1 cellular context compared by ENCODE assay signal in the genomic region with DNA sequence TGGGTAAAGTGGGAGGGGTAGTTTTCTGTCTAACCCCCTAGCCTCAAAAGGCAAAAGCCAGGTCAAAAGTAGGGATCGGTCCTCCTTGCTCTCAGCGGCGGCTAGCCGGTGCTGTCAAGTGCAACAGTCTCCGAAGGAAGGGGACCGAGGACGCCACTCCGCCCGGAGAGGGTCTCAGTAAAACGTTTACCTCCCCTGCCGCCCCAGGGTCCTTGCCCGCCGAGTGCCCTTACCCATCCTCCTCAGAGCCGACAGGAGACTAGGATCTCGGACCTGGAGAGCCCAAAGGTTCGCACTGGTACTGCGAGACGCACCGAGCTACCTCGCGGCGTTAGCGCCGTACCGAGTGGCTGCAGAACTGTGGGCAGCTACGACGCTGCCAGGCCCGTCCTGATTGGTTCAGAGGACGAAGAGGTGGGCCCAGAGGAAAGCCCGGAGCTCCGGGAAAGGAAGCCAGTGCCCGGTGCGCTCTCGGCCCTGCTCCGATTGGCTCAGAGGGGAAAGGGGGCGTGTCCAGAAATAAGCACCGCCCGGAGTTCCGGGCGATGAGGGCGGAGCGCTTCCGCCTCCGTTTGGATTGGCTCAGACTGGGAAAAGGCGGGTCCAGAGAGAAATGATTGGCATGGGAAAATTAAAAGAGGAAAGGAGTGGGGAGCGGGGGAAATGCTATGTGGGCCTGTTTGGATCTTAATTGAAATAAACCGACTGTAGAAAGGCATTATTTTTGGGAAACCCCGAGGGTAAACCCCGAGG.
TF ChIP-seq lines count a peak whose summit lies in the region.
"Not testable (repeated sequence)": the region's sequence is repeated elsewhere in the genome, so short reads cannot be mapped to it uniquely, and the experiment has no call there.

A gene with protein sequence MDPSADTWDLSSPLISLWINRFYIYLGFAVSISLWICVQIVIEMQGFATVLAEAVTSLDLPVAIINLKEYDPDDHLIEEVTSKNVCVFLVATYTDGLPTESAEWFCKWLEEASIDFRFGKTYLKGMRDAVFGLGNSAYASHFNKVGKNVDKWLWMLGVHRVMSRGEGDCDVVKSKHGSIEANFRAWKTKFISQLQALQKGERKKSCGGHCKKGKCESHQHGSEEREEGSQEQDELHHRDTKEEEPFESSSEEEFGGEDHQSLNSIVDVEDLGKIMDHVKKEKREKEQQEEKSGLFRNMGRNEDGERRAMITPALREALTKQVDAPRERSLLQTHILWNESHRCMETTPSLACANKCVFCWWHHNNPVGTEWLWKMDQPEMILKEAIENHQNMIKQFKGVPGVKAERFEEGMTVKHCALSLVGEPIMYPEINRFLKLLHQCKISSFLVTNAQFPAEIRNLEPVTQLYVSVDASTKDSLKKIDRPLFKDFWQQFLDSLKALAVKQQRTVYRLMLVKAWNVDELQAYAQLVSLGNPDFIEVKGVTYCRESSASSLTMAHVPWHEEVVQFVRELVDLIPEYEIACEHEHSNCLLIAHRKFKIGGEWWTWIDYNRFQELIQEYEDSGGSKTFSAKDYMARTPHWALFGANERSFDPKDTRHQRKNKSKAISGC (minus strand): TSS at position 362 of the 753 bp plus-strand sequence. CDS start 125 bp downstream, at position 237.

TF ChIP-seq in K562, 482 proteins besides CTCF, POLR2A, EP300 and RAD21 (continued from another document and continues in another):
- TF ChIP-seq, protein P1, sequence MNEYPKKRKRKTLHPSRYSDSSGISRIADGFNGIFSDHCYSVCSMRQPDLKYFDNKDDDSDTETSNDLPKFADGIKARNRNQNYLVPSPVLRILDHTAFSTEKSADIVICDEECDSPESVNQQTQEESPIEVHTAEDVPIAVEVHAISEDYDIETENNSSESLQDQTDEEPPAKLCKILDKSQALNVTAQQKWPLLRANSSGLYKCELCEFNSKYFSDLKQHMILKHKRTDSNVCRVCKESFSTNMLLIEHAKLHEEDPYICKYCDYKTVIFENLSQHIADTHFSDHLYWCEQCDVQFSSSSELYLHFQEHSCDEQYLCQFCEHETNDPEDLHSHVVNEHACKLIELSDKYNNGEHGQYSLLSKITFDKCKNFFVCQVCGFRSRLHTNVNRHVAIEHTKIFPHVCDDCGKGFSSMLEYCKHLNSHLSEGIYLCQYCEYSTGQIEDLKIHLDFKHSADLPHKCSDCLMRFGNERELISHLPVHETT (CRISPR knock-in tag; conservative IDR thresholded peaks at IDR 0.05 in 1 of 2, IDR thresholded peaks at IDR 0.05 in 1 of 2), result peak in 1 of 2 experiments; percentile 18; a peak in 1 of 4 replicates
- TF ChIP-seq, protein P2, sequence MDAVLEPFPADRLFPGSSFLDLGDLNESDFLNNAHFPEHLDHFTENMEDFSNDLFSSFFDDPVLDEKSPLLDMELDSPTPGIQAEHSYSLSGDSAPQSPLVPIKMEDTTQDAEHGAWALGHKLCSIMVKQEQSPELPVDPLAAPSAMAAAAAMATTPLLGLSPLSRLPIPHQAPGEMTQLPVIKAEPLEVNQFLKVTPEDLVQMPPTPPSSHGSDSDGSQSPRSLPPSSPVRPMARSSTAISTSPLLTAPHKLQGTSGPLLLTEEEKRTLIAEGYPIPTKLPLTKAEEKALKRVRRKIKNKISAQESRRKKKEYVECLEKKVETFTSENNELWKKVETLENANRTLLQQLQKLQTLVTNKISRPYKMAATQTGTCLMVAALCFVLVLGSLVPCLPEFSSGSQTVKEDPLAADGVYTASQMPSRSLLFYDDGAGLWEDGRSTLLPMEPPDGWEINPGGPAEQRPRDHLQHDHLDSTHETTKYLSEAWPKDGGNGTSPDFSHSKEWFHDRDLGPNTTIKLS (IDR thresholded peaks at IDR 0.05; ENCODE audit: borderline replicate concordance, low read depth), result peak; percentile 26; the same call in 1 of the 2 replicates
- TF ChIP-seq ZNF707 (CRISPR knock-in tag; conservative IDR thresholded peaks at IDR 0.05) (0 out of 2 replicates have a peak, but pooled peaks have one; percentile 31), TAF1 (IDR thresholded peaks at IDR 0.05; ENCODE audit: control insufficient read depth, extremely low read depth, insufficient read depth, low read length, severe bottlenecking) (peak; percentile 86), ATF1 (CRISPR knock-in tag; IDR thresholded peaks at IDR 0.05) (peak; percentile 25; the same call in 1 of the 2 replicates), ATF1 (tag; IDR thresholded peaks at IDR 0.05) (peak; percentile 85), KAT7 (CRISPR knock-in tag; IDR thresholded peaks at IDR 0.05; ENCODE audit: borderline replicate concordance) (peak; percentile 55; the same call in 1 of the 2 replicates), NFIC (IDR thresholded peaks at IDR 0.05) (peak; percentile 34; the same call in 1 of the 2 replicates), BCOR (IDR thresholded peaks at IDR 0.05) (peak; percentile 44; the same call in 1 of the 2 replicates), ELF1 (tag; IDR thresholded peaks at IDR 0.05) (peak; percentile 87), HDAC1 (IDR thresholded peaks at IDR 0.05) (peak in 1 of 2 experiments; percentile 75; a peak in 1 of 4 replicates), PHF8 (IDR thresholded peaks at IDR 0.05; ENCODE audit: borderline replicate concordance, low read length) (peak; percentile 68; the same call in 1 of the 2 replicates), MYC (IDR thresholded peaks at IDR 0.05; ENCODE audit: low read depth, low read length) (peak; percentile 62; the same call in 1 of the 2 replicates), SPI1 (IDR thresholded peaks at IDR 0.05; ENCODE audit: borderline replicate concordance, low read depth, low read length) (peak; percentile 65; the same call in 1 of the 2 replicates), MAZ (CRISPR knock-in tag; conservative IDR thresholded peaks at IDR 0.05 in 1 of 2, IDR thresholded peaks at IDR 0.05 in 1 of 2) (peak in 1 of 2 experiments; percentile 45; a peak in 2 of 4 replicates), SNIP1 (IDR thresholded peaks at IDR 0.05; ENCODE audit: low read depth) (peak; percentile 84), L3MBTL2 (IDR thresholded peaks at IDR 0.05) (peak; percentile 38), NRF1 (conservative IDR thresholded peaks at IDR 0.05 in 1 of 2, IDR thresholded peaks at IDR 0.05 in 1 of 2) (peak; percentile 83 to 87), HDAC2 (IDR thresholded peaks at IDR 0.05) (0 out of 2 replicates have a peak, but pooled peaks have one; percentile 21), SRF (CRISPR knock-in tag; IDR thresholded peaks at IDR 0.05) (peak in 1 of 2 experiments; percentile 83; a peak in 2 of 4 replicates), CXXC5 (CRISPR knock-in tag; IDR thresholded peaks at IDR 0.05) (peak; percentile 90), MTA3 (IDR thresholded peaks at IDR 0.05; ENCODE audit: borderline replicate concordance) (peak; percentile 70; the same call in 1 of the 2 replicates), CREM (IDR thresholded peaks at IDR 0.05; ENCODE audit: low read depth) (peak; percentile 88)
- TF ChIP-seq, protein P3, sequence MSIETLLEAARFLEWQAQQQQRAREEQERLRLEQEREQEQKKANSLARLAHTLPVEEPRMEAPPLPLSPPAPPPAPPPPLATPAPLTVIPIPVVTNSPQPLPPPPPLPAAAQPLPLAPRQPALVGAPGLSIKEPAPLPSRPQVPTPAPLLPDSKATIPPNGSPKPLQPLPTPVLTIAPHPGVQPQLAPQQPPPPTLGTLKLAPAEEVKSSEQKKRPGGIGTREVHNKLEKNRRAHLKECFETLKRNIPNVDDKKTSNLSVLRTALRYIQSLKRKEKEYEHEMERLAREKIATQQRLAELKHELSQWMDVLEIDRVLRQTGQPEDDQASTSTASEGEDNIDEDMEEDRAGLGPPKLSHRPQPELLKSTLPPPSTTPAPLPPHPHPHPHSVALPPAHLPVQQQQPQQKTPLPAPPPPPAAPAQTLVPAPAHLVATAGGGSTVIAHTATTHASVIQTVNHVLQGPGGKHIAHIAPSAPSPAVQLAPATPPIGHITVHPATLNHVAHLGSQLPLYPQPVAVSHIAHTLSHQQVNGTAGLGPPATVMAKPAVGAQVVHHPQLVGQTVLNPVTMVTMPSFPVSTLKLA (conservative IDR thresholded peaks at IDR 0.05), result peak; percentile 53 to 84
- not testable (repeated sequence) for TF ChIP-seq MYC (CRISPR knock-in tag; IDR thresholded peaks at IDR 0.05; ENCODE audit: borderline replicate concordance, low read depth)
- TF ChIP-seq, protein P4, sequence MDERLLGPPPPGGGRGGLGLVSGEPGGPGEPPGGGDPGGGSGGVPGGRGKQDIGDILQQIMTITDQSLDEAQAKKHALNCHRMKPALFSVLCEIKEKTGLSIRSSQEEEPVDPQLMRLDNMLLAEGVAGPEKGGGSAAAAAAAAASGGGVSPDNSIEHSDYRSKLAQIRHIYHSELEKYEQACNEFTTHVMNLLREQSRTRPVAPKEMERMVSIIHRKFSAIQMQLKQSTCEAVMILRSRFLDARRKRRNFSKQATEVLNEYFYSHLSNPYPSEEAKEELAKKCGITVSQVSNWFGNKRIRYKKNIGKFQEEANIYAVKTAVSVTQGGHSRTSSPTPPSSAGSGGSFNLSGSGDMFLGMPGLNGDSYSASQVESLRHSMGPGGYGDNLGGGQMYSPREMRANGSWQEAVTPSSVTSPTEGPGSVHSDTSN (CRISPR knock-in tag; IDR thresholded peaks at IDR 0.05; ENCODE audit: low read depth), result peak; percentile 94
- TF ChIP-seq, protein P4 (tag; conservative IDR thresholded peaks at IDR 0.05; ENCODE audit: low read depth), result peak; percentile 99
- TF ChIP-seq, protein P5, sequence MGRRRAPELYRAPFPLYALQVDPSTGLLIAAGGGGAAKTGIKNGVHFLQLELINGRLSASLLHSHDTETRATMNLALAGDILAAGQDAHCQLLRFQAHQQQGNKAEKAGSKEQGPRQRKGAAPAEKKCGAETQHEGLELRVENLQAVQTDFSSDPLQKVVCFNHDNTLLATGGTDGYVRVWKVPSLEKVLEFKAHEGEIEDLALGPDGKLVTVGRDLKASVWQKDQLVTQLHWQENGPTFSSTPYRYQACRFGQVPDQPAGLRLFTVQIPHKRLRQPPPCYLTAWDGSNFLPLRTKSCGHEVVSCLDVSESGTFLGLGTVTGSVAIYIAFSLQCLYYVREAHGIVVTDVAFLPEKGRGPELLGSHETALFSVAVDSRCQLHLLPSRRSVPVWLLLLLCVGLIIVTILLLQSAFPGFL (CRISPR knock-in tag; IDR thresholded peaks at IDR 0.05), result peak; percentile 85; the same call in 1 of the 2 replicates
- TF ChIP-seq, protein P6, sequence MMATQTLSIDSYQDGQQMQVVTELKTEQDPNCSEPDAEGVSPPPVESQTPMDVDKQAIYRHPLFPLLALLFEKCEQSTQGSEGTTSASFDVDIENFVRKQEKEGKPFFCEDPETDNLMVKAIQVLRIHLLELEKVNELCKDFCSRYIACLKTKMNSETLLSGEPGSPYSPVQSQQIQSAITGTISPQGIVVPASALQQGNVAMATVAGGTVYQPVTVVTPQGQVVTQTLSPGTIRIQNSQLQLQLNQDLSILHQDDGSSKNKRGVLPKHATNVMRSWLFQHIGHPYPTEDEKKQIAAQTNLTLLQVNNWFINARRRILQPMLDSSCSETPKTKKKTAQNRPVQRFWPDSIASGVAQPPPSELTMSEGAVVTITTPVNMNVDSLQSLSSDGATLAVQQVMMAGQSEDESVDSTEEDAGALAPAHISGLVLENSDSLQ (IDR thresholded peaks at IDR 0.05), result peak; percentile 99
- TF ChIP-seq, protein P7, sequence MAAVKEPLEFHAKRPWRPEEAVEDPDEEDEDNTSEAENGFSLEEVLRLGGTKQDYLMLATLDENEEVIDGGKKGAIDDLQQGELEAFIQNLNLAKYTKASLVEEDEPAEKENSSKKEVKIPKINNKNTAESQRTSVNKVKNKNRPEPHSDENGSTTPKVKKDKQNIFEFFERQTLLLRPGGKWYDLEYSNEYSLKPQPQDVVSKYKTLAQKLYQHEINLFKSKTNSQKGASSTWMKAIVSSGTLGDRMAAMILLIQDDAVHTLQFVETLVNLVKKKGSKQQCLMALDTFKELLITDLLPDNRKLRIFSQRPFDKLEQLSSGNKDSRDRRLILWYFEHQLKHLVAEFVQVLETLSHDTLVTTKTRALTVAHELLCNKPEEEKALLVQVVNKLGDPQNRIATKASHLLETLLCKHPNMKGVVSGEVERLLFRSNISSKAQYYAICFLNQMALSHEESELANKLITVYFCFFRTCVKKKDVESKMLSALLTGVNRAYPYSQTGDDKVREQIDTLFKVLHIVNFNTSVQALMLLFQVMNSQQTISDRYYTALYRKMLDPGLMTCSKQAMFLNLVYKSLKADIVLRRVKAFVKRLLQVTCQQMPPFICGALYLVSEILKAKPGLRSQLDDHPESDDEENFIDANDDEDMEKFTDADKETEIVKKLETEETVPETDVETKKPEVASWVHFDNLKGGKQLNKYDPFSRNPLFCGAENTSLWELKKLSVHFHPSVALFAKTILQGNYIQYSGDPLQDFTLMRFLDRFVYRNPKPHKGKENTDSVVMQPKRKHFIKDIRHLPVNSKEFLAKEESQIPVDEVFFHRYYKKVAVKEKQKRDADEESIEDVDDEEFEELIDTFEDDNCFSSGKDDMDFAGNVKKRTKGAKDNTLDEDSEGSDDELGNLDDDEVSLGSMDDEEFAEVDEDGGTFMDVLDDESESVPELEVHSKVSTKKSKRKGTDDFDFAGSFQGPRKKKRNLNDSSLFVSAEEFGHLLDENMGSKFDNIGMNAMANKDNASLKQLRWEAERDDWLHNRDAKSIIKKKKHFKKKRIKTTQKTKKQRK (IDR thresholded peaks at IDR 0.05; ENCODE audit: borderline replicate concordance, low read depth, low read length), result peak; percentile 71; the same call in 1 of the 2 replicates
- TF ChIP-seq, protein P8, sequence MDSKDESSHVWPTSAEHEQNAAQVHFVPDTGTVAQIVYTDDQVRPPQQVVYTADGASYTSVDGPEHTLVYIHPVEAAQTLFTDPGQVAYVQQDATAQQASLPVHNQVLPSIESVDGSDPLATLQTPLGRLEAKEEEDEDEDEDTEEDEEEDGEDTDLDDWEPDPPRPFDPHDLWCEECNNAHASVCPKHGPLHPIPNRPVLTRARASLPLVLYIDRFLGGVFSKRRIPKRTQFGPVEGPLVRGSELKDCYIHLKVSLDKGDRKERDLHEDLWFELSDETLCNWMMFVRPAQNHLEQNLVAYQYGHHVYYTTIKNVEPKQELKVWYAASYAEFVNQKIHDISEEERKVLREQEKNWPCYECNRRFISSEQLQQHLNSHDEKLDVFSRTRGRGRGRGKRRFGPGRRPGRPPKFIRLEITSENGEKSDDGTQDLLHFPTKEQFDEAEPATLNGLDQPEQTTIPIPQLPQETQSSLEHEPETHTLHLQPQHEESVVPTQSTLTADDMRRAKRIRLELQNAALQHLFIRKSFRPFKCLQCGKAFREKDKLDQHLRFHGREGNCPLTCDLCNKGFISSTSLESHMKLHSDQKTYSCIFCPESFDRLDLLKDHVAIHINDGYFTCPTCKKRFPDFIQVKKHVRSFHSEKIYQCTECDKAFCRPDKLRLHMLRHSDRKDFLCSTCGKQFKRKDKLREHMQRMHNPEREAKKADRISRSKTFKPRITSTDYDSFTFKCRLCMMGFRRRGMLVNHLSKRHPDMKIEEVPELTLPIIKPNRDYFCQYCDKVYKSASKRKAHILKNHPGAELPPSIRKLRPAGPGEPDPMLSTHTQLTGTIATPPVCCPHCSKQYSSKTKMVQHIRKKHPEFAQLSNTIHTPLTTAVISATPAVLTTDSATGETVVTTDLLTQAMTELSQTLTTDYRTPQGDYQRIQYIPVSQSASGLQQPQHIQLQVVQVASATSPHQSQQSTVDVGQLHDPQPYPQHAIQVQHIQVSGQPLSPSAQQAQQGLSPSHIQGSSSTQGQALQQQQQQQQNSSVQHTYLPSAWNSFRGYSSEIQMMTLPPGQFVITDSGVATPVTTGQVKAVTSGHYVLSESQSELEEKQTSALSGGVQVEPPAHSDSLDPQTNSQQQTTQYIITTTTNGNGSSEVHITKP (IDR thresholded peaks at IDR 0.05; ENCODE audit: partially characterized antibody), result peak; percentile 72
